Comparison of ENCODE assay signal across 8 cellular contexts in genomic region chr10:110857265-110858158, GRCh38. TPM values are rescaled to one million over a fixed set of nuclear protein-coding genes. Genes with fewer than 3 reads are reported as not detected.
A peak's percentile ranks its signal among the peaks of the same experiment; 100 is the strongest.
DNase-seq lines count a peak whose midpoint lies in the region; ATAC-seq and TF ChIP-seq lines count a peak whose summit lies in the region.

No MANE protein-coding gene starts in this region.

- intact Hi-C loops in right cardiac atrium (cut with DNase I), result no loop called here

- POLR2A ChIA-PET in WTC11 (lab: Charles Lee), result interaction anchor here (0.7 kb wide), 1 partner anchor 30 kb away, joined by 3 read pairs; no protein-coding TSS in a partner anchor

- 28% methylated on average over 12 of the region's 12 CpGs for WGBS in right cardiac atrium

- H3K27me3 Mint-ChIP-seq in WTC11 (ENCODE audit: low read depth), result no peaks in the 10 kb centered on the region

- CTCF ChIA-PET in WTC11 (lab: Charles Lee), result interaction anchor here (1.1 to 2.0 kb wide), 2 partner anchors 14 to 53 kb away, joined by 3 to 5 read pairs; no protein-coding TSS in a partner anchor

- no peak overlapping the region for H3K27ac Mint-ChIP-seq in WTC11

- no peaks in the 10 kb centered on the region for H3K36me3 Mint-ChIP-seq in WTC11

- in situ Hi-C loops in KBM-7 (cut with MboI; ENCODE audit: low pct_unique_long_range_greater_than_20kb, low sequenced_read_pairs), result no loop called here

- peaks cover 7% of the 10 kb centered on the region for H3K9me3 Mint-ChIP-seq in WTC11

- H3K9me3 ChIP-seq in right cardiac atrium (ENCODE audit: control insufficient read depth, low read length) (no peaks in the 10 kb centered on the region), subcutaneous abdominal adipose tissue (ENCODE audit: control insufficient read depth in 5 of 5, low read length in 5 of 5) (no peaks in the 10 kb centered on the region)

- ATAC-seq in WTC11, result no peak
- ATAC-seq in right cardiac atrium, result peak; percentile 48 to 60

- no peaks in the 10 kb centered on the region for H3K36me3 ChIP-seq in subcutaneous abdominal adipose tissue (ENCODE audit: control insufficient read depth in 5 of 5, insufficient read depth in 5 of 5, low read length in 5 of 5)

- DNase-seq in activated CD8-positive, alpha-beta memory T cell treated with anti-CD3 and anti-CD28 coated beads for 24 hours, result peak; percentile 65
- DNase-seq in activated CD8-positive, alpha-beta memory T cell treated with anti-CD3 and anti-CD28 coated beads, Interleukin-2, amount 50 U/mL, for 4 hours, result no peak
- peak; percentile 62 for DNase-seq in KBM-7
- DNase-seq in WTC11 (ENCODE audit: low spot score), result no peak
- no peak for DNase-seq in right cardiac atrium
- no peak for DNase-seq in SIG-M5 treated with dmso at 0.1 percent for 504 hours (lab: John Stamatoyannopoulos, UW; ENCODE audit: unreplicated experiment)
- no peak for DNase-seq in NCI-H187 (lab: John Stamatoyannopoulos, UW)

- peak overlapping the region; percentile 23 for H3K27ac ChIP-seq in right cardiac atrium (ENCODE audit: low read length)
- peak overlapping the region; percentile 73 for H3K27ac ChIP-seq in subcutaneous abdominal adipose tissue (ENCODE audit: low read depth, low read length)

- peaks cover 21% of the 10 kb centered on the region for H3K4me1 ChIP-seq in right cardiac atrium (ENCODE audit: control insufficient read depth, insufficient read depth, low read length)
- peaks cover 12 to 48% (median 44%) of the 10 kb centered on the region in 5 donors for H3K4me1 ChIP-seq in subcutaneous abdominal adipose tissue (ENCODE audit: control insufficient read depth in 5 of 5, insufficient read depth in 5 of 5, low read length in 5 of 5)

- H3K4me3 ChIP-seq in right cardiac atrium (ENCODE audit: low read length), result no peak overlapping the region
- H3K4me3 ChIP-seq in subcutaneous abdominal adipose tissue (ENCODE audit: low read depth in 1 of 5, low read length in 5 of 5), result peak overlapping the region in 1 of 5 donors; percentile 43

- H3K27me3 ChIP-seq in right cardiac atrium (ENCODE audit: control insufficient read depth, insufficient read depth) (no peaks in the 10 kb centered on the region), subcutaneous abdominal adipose tissue (ENCODE audit: control insufficient read depth in 5 of 5, insufficient read depth in 4 of 5, low read length in 5 of 5) (no peaks in the 10 kb centered on the region)

- H3K4me3 Mint-ChIP-seq in WTC11, result no peak overlapping the region

- no peak for TF ChIP-seq CTCF in WTC11 (IDR thresholded peaks at IDR 0.05)

- peak overlapping the region in 1 of 5 donors; percentile 7 for H3K9ac ChIP-seq in subcutaneous abdominal adipose tissue (ENCODE audit: low read length in 5 of 5)

- 0 out of 2 replicates have a peak, but pooled peaks cover 3% of the 10 kb centered on the region for H3K4me1 Mint-ChIP-seq in WTC11

TF ChIP-seq in WTC11, 78 proteins besides CTCF, POLR2A, EP300 and RAD21:
- no peak for TF ChIP-seq CBFB (CRISPR knock-in tag; IDR thresholded peaks at IDR 0.05; ENCODE audit: low read depth)
- TF ChIP-seq GABPB1 (CRISPR knock-in tag; IDR thresholded peaks at IDR 0.05), result peak; percentile 78
- no peak for TF ChIP-seq E2F5 (CRISPR knock-in tag; IDR thresholded peaks at IDR 0.05)
TF ChIP-seq in WTC11: peak in this region for 1.

RNA-seq across cellular contexts. Expression of gene PDCD4, which starts 14.2 kb away (rescaled TPM):
- 27.0 to 32.9 TPM (median 32.7 TPM) in 3 replicates for total RNA-seq in WTC11 (2021)
- total RNA-seq in right cardiac atrium, result 10 to 100 TPM; 61.5 to 82.7 (median 76.2) TPM
- 39.8 TPM for polyA plus RNA-seq in right cardiac atrium

Comparison
In these comparisons a context has a peak if more than half of its experiments do, and no peak if none do; other contexts are left out.
1. DNase-seq: peak in activated CD8-positive, alpha-beta memory T cell treated with anti-CD3 and anti-CD28 coated beads for 24 hours (single experiment) and KBM-7 (single experiment); none in activated CD8-positive, alpha-beta memory T cell treated with anti-CD3 and anti-CD28 coated beads, Interleukin-2, amount 50 U/mL, for 4 hours (single experiment), WTC11 (single experiment), right cardiac atrium (0 of 3), SIG-M5 treated with dmso at 0.1 percent for 504 hours (single experiment) and NCI-H187 (0 of 2).